ENCODE assay signal across 11 cellular contexts in the genomic region with DNA sequence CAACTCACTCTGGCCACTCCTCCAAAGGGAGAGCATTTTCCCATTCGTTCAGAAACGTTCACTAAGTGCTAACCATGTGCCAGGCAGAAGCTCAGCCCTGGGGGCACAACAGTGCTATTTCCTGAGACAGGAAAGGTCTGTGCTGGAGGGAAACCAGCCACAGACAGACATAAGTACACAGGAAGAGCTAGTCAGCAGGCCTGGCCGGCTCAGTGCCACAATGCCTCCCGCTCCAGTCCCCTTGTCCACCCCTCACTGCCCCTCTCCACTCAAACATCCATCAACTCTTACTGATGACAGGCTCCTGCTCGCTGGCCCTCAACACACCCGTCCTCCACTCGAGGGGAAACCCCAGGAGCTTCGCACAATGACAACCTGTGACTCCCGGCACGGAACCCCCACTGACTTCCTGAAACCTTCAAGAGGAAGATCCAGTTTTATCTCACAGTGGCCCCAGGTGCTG. TPM values are rescaled to one million over a fixed set of nuclear protein-coding genes. Genes with fewer than 3 reads are reported as not detected.
A peak's percentile ranks its signal among the peaks of the same experiment; 100 is the strongest.
DNase-seq lines count a peak whose midpoint lies in the region; ATAC-seq and TF ChIP-seq lines count a peak whose summit lies in the region.
"Had no signal": no experiment of that assay in that cellular context is flagged by ENCODE, and none has a peak within 500 bp of the region (broad histone marks: within the 10 kb centered on the region; RNA-seq: fewer than 3 reads in every experiment).

No MANE protein-coding gene starts in this region.

- intact Hi-C loops in adrenal gland (cut with DNase I) = no loop called here
- intact Hi-C loops in right lobe of liver (cut with DNase I) = no loop called here

- H3K36me3 ChIP-seq in adrenal gland (replicated peaks in 1 of 2) (no peaks in the 10 kb centered on the region), right lobe of liver (no peaks in the 10 kb centered on the region), SJCRH30 (peaks cover 32% of the 10 kb centered on the region)

- TF ChIP-seq POLR2A in adrenal gland (IDR thresholded peaks at IDR 0.05) (no peak), right lobe of liver (IDR thresholded peaks at IDR 0.05) (no peak)

- ATAC-seq in right lobe of liver = peak; percentile 70 to 77 (median 76)

- peak overlapping the region in 2 of 5 donors; percentile 68 to 79 for H3K27ac ChIP-seq in adrenal gland
- no peak overlapping the region for H3K27ac ChIP-seq in right lobe of liver
- H3K27ac ChIP-seq in SJCRH30 = no peak overlapping the region

- H3K27me3 ChIP-seq in adrenal gland (no peaks in the 10 kb centered on the region), right lobe of liver (no peaks in the 10 kb centered on the region), SJCRH30 (no peaks in the 10 kb centered on the region)

- 60 to 88% (median 76%) methylated on average over 8 to 10 of the region's 10 CpGs for WGBS in adrenal gland, 4 donors
- 59% methylated on average over 8 of the region's 10 CpGs for WGBS in right lobe of liver (ENCODE audit: insufficient coverage, low coverage, low lambda C conversion rate, missing lambda C conversion rate)

- H3K9me3 ChIP-seq in adrenal gland (replicated peaks in 1 of 3) (no peaks in the 10 kb centered on the region), right lobe of liver (no peaks in the 10 kb centered on the region), SJCRH30 (replicated peaks) (no peaks in the 10 kb centered on the region)

- peak; percentile 13 for DNase-seq in CD1c-positive myeloid dendritic cell (ENCODE audit: extremely low spot score)
- DNase-seq in GM20000 (ENCODE audit: low spot score) = peak; percentile 79
- DNase-seq in adrenal gland = peak in 5 of 7 donors; percentile 32 to 88 (median 51)
- DNase-seq in right lobe of liver = no peak
- no peak for DNase-seq in SJCRH30
- DNase-seq in NCI-H1694 (lab: John Stamatoyannopoulos, UW) = no peak
- DNase-seq in dedifferentiated amniotic fluid mesenchymal stem cell (ENCODE audit: extremely low spot score) = no peak
- no peak for DNase-seq in GM03348 (ENCODE audit: low spot score)
- DNase-seq: activated CD4-positive, alpha-beta T cell treated with anti-CD3 and anti-CD28 coated beads for 48 hours; effector CD4-positive, alpha-beta T cell had no signal

- no peak overlapping the region for H3K4me3 ChIP-seq in adrenal gland
- no peak overlapping the region for H3K4me3 ChIP-seq in right lobe of liver
- H3K4me3 ChIP-seq in SJCRH30 = no peak overlapping the region

- H3K4me1 ChIP-seq in adrenal gland (replicated peaks in 1 of 2) (no peaks in the 10 kb centered on the region), right lobe of liver (no peaks in the 10 kb centered on the region), SJCRH30 (peaks cover 12% of the 10 kb centered on the region)

- no peak for TF ChIP-seq CTCF in GM20000 (IDR thresholded peaks at IDR 0.05; ENCODE audit: extremely low read depth, missing control alignments)
- TF ChIP-seq CTCF in adrenal gland (IDR thresholded peaks at IDR 0.05) = no peak
- no peak for TF ChIP-seq CTCF in right lobe of liver (IDR thresholded peaks at IDR 0.05)

RNA-seq across cellular contexts. Expression of gene PLA2G4C, which starts 11.3 kb away (rescaled TPM):
- total RNA-seq in adrenal gland (100 to 1,000 TPM in 1 of 8 donors, 10 to 100 TPM in 7; 27.6 to 122 (median 51.6) TPM), right lobe of liver (10 to 100 TPM in 3 of 6 experiments, 1 to 10 TPM in 3; 3.8 to 29.7 (median 9.8) TPM)
- 100 to 1,000 TPM in 1 of 3 donors, 10 to 100 TPM in 2; 26.7 to 123 (median 83.6) TPM for polyA plus RNA-seq in adrenal gland
- total RNA-seq in SJCRH30 (2014; rRNA removed; shearing (Covaris generic)) = 1.4 and 2.1 TPM in 2 replicates
- total RNA-seq: HT-29 had no signal

RNA-seq across cellular contexts. Expression of gene LIG1, which starts 48.2 kb away (rescaled TPM):
- 10 to 100 TPM in 6 of 8 donors, 1 to 10 TPM in 2; 7.5 to 24.2 (median 14.4) TPM for total RNA-seq in adrenal gland
- polyA plus RNA-seq in adrenal gland = 10 to 100 TPM; 10.5 to 79.6 (median 58.3) TPM
- 10 to 100 TPM in 2 of 6 experiments, 1 to 10 TPM in 4; 5.2 to 16.6 (median 7.7) TPM for total RNA-seq in right lobe of liver
- 57.0 and 72.7 TPM in 2 replicates for total RNA-seq in SJCRH30 (2014; rRNA removed; shearing (Covaris generic))

RNA-seq across cellular contexts. Expression of gene ZSWIM9, which starts 48.5 kb away (rescaled TPM):
- total RNA-seq in adrenal gland (1 to 10 TPM in 7 of 8 donors, under 1 TPM in 1; 0.52 to 8.0 (median 4.4) TPM), right lobe of liver (1 to 10 TPM; 1.5 to 2.5 (median 2.0) TPM)
- 1 to 10 TPM; 1.9 to 5.7 (median 2.6) TPM for polyA plus RNA-seq in adrenal gland
- 0.89 and 1.1 TPM in 2 replicates for total RNA-seq in SJCRH30 (2014; rRNA removed; shearing (Covaris generic))

Comparison
In these comparisons a context has a peak if more than half of its experiments do, and no peak if none do; other contexts are left out.
1. DNase-seq: peak in CD1c-positive myeloid dendritic cell (single experiment), GM20000 (single experiment) and adrenal gland (5 of 7); none in right lobe of liver (0 of 3), SJCRH30 (0 of 2), NCI-H1694 (single experiment), dedifferentiated amniotic fluid mesenchymal stem cell (single experiment) and GM03348 (single experiment).